ENCODE assay signal across 13 cellular contexts in genomic region chr9:94157408-94157801, GRCh38.
DNase-seq lines count a peak whose midpoint lies in the region; ATAC-seq and TF ChIP-seq lines count a peak whose summit lies in the region.
"Had no signal": no experiment of that assay in that cellular context is flagged by ENCODE, and none has a peak within 500 bp of the region (broad histone marks: within the 10 kb centered on the region; RNA-seq: fewer than 3 reads in every experiment).

No MANE protein-coding gene starts in this region.

- peak overlapping the region; percentile 43 to 52 for H3K27ac ChIP-seq in ascending aorta
- H3K27ac ChIP-seq in muscle layer of colon (ENCODE audit: low read depth, low read length): peak overlapping the region; percentile 54
- H3K27ac ChIP-seq in thoracic aorta: peak overlapping the region; percentile 86 to 87

- H3K4me3 ChIP-seq in ascending aorta (no peak overlapping the region), muscle layer of colon (ENCODE audit: low read depth in 1 of 2, low read length in 2 of 2) (no peak overlapping the region), thoracic aorta (peak overlapping the region; percentile 17)
- H3K4me3 ChIP-seq: pancreas, spleen had no signal

- ATAC-seq in thoracic aorta (ENCODE audit: insufficient number of reproducible peaks, low FRiP score, low read depth) (no peak), GM21526 (IDR thresholded peaks at IDR 0.05; ENCODE audit: low FRiP score, unreplicated experiment) (no peak), HG03175 (IDR thresholded peaks at IDR 0.05; ENCODE audit: unreplicated experiment) (no peak), HG03457 (IDR thresholded peaks at IDR 0.05; ENCODE audit: unreplicated experiment) (no peak)

- no peaks in the 10 kb centered on the region for H3K27me3 ChIP-seq in ascending aorta
- no peaks in the 10 kb centered on the region for H3K27me3 ChIP-seq in muscle layer of colon (ENCODE audit: control insufficient read depth in 1 of 2, insufficient read depth in 2 of 2, low read length in 2 of 2)
- H3K27me3 ChIP-seq in thoracic aorta (replicated peaks; ENCODE audit: insufficient read depth): no peaks in the 10 kb centered on the region
- H3K27me3 ChIP-seq: pancreas, spleen had no signal

- H3K4me1 ChIP-seq in ascending aorta: peaks cover 9 to 27% of the 10 kb centered on the region in 2 donors
- peaks cover 26% of the 10 kb centered on the region for H3K4me1 ChIP-seq in muscle layer of colon (ENCODE audit: insufficient read depth, low read length)
- H3K4me1 ChIP-seq in thoracic aorta (ENCODE audit: control insufficient read depth in 1 of 2, low read depth in 2 of 2): peaks cover 18 to 37% of the 10 kb centered on the region in 2 donors
- H3K4me1 ChIP-seq: pancreas had no signal

- H3K36me3 ChIP-seq in ascending aorta (no peaks in the 10 kb centered on the region), muscle layer of colon (ENCODE audit: insufficient read depth, low read length) (no peaks in the 10 kb centered on the region), thoracic aorta (no peaks in the 10 kb centered on the region)
- H3K36me3 ChIP-seq: pancreas, spleen had no signal

- no peak for TF ChIP-seq CTCF in ascending aorta (IDR thresholded peaks at IDR 0.05)
- TF ChIP-seq CTCF in thoracic aorta (IDR thresholded peaks at IDR 0.05): no peak

- no peak overlapping the region for H3K9ac ChIP-seq in muscle layer of colon (ENCODE audit: low read length)

- no peaks in the 10 kb centered on the region for H3K9me3 ChIP-seq in ascending aorta
- no peaks in the 10 kb centered on the region for H3K9me3 ChIP-seq in muscle layer of colon (ENCODE audit: low read length)
- no peaks in the 10 kb centered on the region for H3K9me3 ChIP-seq in thoracic aorta
- H3K9me3 ChIP-seq: pancreas, spleen had no signal

- intact Hi-C loops in ascending aorta (cut with DNase I): no loop called here

- peak; percentile 17 for DNase-seq in activated CD8-positive, alpha-beta memory T cell treated with anti-CD3 and anti-CD28 coated beads for 24 hours
- no peak for DNase-seq in activated CD8-positive, alpha-beta memory T cell treated with anti-CD3 and anti-CD28 coated beads, Interleukin-2, amount 50 U/mL, for 4 hours
- no peak for DNase-seq in ascending aorta (ENCODE audit: low spot score in 2 of 2)
- DNase-seq in thoracic aorta (ENCODE audit: low spot score): no peak
- DNase-seq: activated T-cell treated with anti-CD3 and anti-CD28 coated beads for 4 hours; CD4-positive, CD25-positive, alpha-beta regulatory T cell; spleen; trophoblast cell had no signal
